ENCODE assay signal across 27 cellular contexts in the genomic region with DNA sequence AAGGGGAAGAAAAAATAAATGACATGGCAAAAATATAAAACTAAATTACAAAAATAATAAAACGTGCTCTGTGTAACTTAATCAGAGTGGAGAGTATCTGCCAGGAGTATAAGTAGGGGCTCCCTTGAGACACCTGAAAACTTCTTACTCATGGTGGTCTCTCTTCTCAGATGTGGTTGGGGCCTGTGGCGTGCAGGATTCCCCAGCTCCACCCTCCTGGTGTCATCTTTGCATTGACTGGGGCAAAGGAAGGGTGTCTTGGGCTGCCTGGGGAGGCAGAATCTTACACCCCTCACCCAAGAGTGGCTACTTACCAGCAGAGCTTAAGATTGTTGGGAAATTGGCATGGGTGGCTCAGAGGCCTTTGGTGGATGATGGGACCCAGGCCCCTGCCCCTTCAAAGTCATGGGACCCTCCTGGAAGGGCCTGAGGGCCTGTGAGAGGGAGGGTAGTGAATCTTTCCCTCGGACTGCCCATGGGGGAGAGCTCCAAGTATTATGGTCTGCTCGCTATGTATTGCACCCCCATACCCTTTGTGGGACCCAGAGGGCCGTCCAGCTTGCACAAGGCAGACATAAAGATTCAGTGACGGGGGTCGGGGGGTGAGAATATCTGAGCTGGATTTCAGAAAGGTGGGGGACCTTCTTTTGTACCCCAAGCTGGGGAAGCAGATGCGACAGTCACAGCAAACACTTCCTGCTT.
"Had no signal": no experiment of that assay in that cellular context is flagged by ENCODE, and none has a peak within 500 bp of the region (broad histone marks: within the 10 kb centered on the region; RNA-seq: fewer than 3 reads in every experiment).

No MANE protein-coding gene starts in this region.

- H3K4me3 ChIP-seq: breast epithelium, heart left ventricle, testis, transverse colon had no signal

- DNase-seq: activated B cell treated with CpG ODN at 0.5 μM for 24 hours; activated CD4-positive, alpha-beta T cell treated with anti-CD3 and anti-CD28 coated beads, Interleukin-2, amount 50 U/mL, for 1 hour; activated gamma-delta T cell treated with Interleukin-2 at 50 U/mL for 16 hours; activated naive CD4-positive, alpha-beta T cell treated with anti-CD3 and anti-CD28 coated beads, Interleukin-2, amount 50 U/mL, for 16 hours; activated T-cell treated with anti-CD3 and anti-CD28 coated beads for 4 hours; central memory CD4-positive, alpha-beta T cell; endodermal cell; foreskin fibroblast; heart left ventricle; hypothalamus; immature natural killer cell; kidney; left colon; naive thymus-derived CD8-positive, alpha-beta T cell; occipital lobe; right cardiac atrium; stimulated activated CD4-positive, alpha-beta T cell treated with anti-CD3 and anti-CD28 coated beads, Interleukin-4, amount 100 ng/mL, for 1 hour; stimulated activated naive B cell treated with anti-CD40 and anti-IgM and Interleukin-4, amounts not matched to agents 10 μg/mL and 1 μg/mL and 100 μg/mL, for 72 hours; T-cell; testis; transverse colon had no signal

- H3K9me3 ChIP-seq: breast epithelium, heart left ventricle, testis, transverse colon had no signal

- H3K4me1 Mint-ChIP-seq: activated B cell treated with CpG ODN at 0.5 μM for 24 hours; endodermal cell; immature natural killer cell; memory B cell; naive thymus-derived CD8-positive, alpha-beta T cell; neural crest cell; stimulated activated naive B cell treated with anti-CD40 and anti-IgM and Interleukin-4, amounts not matched to agents 10 μg/mL and 1 μg/mL and 100 μg/mL, for 72 hours; T-cell had no signal

- ATAC-seq: esophagus mucosa; heart left ventricle; left colon; naive thymus-derived CD8-positive, alpha-beta T cell; right cardiac atrium; stimulated activated naive B cell treated with anti-CD40 and anti-IgM and Interleukin-4, amounts not matched to agents 10 μg/mL and 1 μg/mL and 100 μg/mL, for 72 hours; T-cell had no signal

- H3K27ac ChIP-seq: breast epithelium, heart left ventricle, testis, transverse colon had no signal

- H3K4me1 ChIP-seq: breast epithelium, heart left ventricle, testis, transverse colon had no signal

- H3K4me3 Mint-ChIP-seq: activated B cell treated with CpG ODN at 0.5 μM for 24 hours; activated T-helper 1 cell treated with anti-CD3 and anti-CD28 coated beads, Interleukin-12 subunit alpha, Interleukin-12 subunit beta, Interleukin-2, Interleukin-4 antibody, amounts not matched to agents 30 ng/mL and 10 ng/mL and 1 ng/mL, durations not matched to agents 14 hours and 24 hours and 36 hours; dendritic cell treated with granulocyte-macrophage colony-stimulating factor and Interleukin-4, amounts not matched to agents 40 ng/mL and 50 ng/mL, for 4 days; endodermal cell; immature natural killer cell; memory B cell; naive thymus-derived CD8-positive, alpha-beta T cell; neural crest cell; stimulated activated naive B cell treated with anti-CD40 and anti-IgM and Interleukin-4, amounts not matched to agents 10 μg/mL and 1 μg/mL and 100 μg/mL, for 72 hours; T-cell had no signal

- H3K36me3 ChIP-seq: breast epithelium, heart left ventricle, transverse colon had no signal

- H3K36me3 Mint-ChIP-seq: immature natural killer cell; memory B cell; naive thymus-derived CD8-positive, alpha-beta T cell; stimulated activated naive B cell treated with anti-CD40 and anti-IgM and Interleukin-4, amounts not matched to agents 10 μg/mL and 1 μg/mL and 100 μg/mL, for 72 hours; T-cell had no signal

- H3K27ac Mint-ChIP-seq: activated B cell treated with CpG ODN at 0.5 μM for 24 hours; activated T-helper 1 cell treated with anti-CD3 and anti-CD28 coated beads, Interleukin-12 subunit alpha, Interleukin-12 subunit beta, Interleukin-2, Interleukin-4 antibody, amounts not matched to agents 30 ng/mL and 10 ng/mL and 1 ng/mL, durations not matched to agents 14 hours and 24 hours and 36 hours; dendritic cell treated with granulocyte-macrophage colony-stimulating factor and Interleukin-4, amounts not matched to agents 40 ng/mL and 50 ng/mL, for 4 days; immature natural killer cell; memory B cell; naive thymus-derived CD8-positive, alpha-beta T cell; stimulated activated naive B cell treated with anti-CD40 and anti-IgM and Interleukin-4, amounts not matched to agents 10 μg/mL and 1 μg/mL and 100 μg/mL, for 72 hours; T-cell had no signal

- H3K9me3 Mint-ChIP-seq: activated B cell treated with CpG ODN at 0.5 μM for 24 hours; activated T-helper 1 cell treated with anti-CD3 and anti-CD28 coated beads, Interleukin-12 subunit alpha, Interleukin-12 subunit beta, Interleukin-2, Interleukin-4 antibody, amounts not matched to agents 30 ng/mL and 10 ng/mL and 1 ng/mL, durations not matched to agents 14 hours and 24 hours and 36 hours; dendritic cell treated with granulocyte-macrophage colony-stimulating factor and Interleukin-4, amounts not matched to agents 40 ng/mL and 50 ng/mL, for 4 days; endodermal cell; immature natural killer cell; memory B cell; naive thymus-derived CD8-positive, alpha-beta T cell; neural crest cell; stimulated activated naive B cell treated with anti-CD40 and anti-IgM and Interleukin-4, amounts not matched to agents 10 μg/mL and 1 μg/mL and 100 μg/mL, for 72 hours; T-cell had no signal

- H3K27me3 ChIP-seq: breast epithelium, heart left ventricle, testis, transverse colon had no signal
